ENCODE assay signal across 1 cellular context in the genomic region with DNA sequence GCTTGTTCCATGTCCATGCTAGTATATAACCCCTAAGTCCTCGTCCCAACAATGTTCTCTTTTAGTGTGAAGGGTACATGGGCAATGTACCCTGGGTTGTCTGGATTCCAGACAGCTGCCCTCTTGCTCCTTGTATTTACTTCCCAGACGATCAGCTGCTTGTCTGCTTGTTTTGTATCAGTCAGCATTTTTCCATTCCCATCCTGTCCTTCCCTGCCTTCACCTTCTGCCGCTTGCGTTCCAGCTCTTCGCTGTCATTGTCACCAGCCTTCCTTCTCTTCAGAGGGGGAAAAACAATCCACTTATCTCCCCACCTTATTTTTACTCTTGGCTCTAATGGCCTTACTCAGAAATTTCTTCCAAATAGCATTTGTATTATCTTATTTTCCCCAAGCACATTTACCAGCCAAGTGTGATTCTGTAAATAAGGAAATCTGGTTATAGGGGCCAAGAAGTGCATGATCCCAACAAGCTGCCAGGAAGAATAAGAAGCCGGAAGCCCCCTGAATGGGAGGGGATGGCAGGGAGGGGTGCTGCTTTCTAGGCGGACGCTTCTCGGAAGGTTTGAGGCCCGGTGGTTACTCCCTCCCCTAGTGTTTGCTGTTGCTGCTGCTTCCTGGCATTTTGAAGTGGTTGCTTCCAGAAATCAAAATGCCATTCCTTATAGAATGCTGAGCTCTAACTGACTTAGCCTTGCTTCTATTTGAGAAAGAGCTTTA.
TF ChIP-seq lines count a peak whose summit lies in the region.

No MANE protein-coding gene starts in this region.

TF ChIP-seq in H1, 55 proteins besides CTCF, POLR2A, EP300 and RAD21:
- TF ChIP-seq, protein P1, sequence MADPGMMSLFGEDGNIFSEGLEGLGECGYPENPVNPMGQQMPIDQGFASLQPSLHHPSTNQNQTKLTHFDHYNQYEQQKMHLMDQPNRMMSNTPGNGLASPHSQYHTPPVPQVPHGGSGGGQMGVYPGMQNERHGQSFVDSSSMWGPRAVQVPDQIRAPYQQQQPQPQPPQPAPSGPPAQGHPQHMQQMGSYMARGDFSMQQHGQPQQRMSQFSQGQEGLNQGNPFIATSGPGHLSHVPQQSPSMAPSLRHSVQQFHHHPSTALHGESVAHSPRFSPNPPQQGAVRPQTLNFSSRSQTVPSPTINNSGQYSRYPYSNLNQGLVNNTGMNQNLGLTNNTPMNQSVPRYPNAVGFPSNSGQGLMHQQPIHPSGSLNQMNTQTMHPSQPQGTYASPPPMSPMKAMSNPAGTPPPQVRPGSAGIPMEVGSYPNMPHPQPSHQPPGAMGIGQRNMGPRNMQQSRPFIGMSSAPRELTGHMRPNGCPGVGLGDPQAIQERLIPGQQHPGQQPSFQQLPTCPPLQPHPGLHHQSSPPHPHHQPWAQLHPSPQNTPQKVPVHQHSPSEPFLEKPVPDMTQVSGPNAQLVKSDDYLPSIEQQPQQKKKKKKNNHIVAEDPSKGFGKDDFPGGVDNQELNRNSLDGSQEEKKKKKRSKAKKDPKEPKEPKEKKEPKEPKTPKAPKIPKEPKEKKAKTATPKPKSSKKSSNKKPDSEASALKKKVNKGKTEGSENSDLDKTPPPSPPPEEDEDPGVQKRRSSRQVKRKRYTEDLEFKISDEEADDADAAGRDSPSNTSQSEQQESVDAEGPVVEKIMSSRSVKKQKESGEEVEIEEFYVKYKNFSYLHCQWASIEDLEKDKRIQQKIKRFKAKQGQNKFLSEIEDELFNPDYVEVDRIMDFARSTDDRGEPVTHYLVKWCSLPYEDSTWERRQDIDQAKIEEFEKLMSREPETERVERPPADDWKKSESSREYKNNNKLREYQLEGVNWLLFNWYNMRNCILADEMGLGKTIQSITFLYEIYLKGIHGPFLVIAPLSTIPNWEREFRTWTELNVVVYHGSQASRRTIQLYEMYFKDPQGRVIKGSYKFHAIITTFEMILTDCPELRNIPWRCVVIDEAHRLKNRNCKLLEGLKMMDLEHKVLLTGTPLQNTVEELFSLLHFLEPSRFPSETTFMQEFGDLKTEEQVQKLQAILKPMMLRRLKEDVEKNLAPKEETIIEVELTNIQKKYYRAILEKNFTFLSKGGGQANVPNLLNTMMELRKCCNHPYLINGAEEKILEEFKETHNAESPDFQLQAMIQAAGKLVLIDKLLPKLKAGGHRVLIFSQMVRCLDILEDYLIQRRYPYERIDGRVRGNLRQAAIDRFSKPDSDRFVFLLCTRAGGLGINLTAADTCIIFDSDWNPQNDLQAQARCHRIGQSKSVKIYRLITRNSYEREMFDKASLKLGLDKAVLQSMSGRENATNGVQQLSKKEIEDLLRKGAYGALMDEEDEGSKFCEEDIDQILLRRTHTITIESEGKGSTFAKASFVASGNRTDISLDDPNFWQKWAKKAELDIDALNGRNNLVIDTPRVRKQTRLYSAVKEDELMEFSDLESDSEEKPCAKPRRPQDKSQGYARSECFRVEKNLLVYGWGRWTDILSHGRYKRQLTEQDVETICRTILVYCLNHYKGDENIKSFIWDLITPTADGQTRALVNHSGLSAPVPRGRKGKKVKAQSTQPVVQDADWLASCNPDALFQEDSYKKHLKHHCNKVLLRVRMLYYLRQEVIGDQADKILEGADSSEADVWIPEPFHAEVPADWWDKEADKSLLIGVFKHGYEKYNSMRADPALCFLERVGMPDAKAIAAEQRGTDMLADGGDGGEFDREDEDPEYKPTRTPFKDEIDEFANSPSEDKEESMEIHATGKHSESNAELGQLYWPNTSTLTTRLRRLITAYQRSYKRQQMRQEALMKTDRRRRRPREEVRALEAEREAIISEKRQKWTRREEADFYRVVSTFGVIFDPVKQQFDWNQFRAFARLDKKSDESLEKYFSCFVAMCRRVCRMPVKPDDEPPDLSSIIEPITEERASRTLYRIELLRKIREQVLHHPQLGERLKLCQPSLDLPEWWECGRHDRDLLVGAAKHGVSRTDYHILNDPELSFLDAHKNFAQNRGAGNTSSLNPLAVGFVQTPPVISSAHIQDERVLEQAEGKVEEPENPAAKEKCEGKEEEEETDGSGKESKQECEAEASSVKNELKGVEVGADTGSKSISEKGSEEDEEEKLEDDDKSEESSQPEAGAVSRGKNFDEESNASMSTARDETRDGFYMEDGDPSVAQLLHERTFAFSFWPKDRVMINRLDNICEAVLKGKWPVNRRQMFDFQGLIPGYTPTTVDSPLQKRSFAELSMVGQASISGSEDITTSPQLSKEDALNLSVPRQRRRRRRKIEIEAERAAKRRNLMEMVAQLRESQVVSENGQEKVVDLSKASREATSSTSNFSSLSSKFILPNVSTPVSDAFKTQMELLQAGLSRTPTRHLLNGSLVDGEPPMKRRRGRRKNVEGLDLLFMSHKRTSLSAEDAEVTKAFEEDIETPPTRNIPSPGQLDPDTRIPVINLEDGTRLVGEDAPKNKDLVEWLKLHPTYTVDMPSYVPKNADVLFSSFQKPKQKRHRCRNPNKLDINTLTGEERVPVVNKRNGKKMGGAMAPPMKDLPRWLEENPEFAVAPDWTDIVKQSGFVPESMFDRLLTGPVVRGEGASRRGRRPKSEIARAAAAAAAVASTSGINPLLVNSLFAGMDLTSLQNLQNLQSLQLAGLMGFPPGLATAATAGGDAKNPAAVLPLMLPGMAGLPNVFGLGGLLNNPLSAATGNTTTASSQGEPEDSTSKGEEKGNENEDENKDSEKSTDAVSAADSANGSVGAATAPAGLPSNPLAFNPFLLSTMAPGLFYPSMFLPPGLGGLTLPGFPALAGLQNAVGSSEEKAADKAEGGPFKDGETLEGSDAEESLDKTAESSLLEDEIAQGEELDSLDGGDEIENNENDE (IDR thresholded peaks at IDR 0.05; ENCODE audit: insufficient replicate concordance, low read length), result no peak
- peak; percentile 70 for TF ChIP-seq MAFK (IDR thresholded peaks at IDR 0.05; ENCODE audit: low read depth, low read length)
TF ChIP-seq in H1: peak in this region for 1.
